8 cellular contexts compared by ENCODE assay signal in the genomic region with DNA sequence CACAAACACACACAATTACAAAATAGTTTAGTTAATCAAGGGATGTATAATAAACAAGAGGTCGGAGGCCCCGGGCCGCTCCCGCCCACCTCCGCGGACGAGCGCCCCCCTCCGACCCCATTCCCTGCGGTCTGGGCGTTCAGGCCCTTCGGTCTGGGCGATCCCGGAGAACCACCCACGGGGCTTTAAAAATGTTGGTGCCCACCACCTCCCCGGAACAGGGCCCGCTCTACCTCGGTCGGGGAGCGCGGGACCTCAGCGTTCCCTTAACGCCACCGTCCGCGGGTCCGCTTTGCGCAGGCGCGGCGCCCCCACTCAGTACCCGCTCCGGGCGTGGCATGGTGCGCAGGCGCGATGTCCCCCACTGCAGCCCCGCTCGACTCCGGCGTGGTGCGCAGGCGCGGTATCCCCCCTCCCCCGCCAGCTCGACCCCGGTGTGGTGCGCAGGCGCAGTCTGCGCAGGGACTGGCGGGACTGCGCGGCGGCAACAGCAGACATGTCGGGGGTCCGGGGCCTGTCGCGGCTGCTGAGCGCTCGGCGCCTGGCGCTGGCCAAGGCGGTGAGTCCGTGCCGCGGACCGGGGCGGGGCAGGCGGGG. TPM values are rescaled to one million over a fixed set of nuclear protein-coding genes. Genes with fewer than 3 reads are reported as not detected.
DNase-seq lines count a peak whose midpoint lies in the region; ATAC-seq and TF ChIP-seq lines count a peak whose summit lies in the region.

A gene with protein sequence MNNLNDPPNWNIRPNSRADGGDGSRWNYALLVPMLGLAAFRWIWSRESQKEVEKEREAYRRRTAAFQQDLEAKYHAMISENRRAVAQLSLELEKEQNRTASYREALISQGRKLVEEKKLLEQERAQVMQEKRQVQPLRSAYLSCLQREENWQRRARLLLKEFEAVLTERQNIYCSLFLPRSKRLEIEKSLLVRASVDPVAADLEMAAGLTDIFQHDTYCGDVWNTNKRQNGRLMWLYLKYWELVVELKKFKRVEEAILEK (minus strand): TSS at position 294 of the 597 bp plus-strand sequence. CDS start 1,304 bp downstream, outside the sequence.
A gene (plus strand): TSS at position 461 of the 597 bp plus-strand sequence. CDS start 36 bp downstream, at position 497.

- H3K4me3 Mint-ChIP-seq in endothelial cell (ENCODE audit: unreplicated experiment) (peak within 1 kb of the TSS; percentile 98), mesothelial cell of epicardium (peak within 1 kb of the TSS; percentile 92)

- DNase-seq in DMS 273 (lab: John Stamatoyannopoulos, UW; ENCODE audit: unreplicated experiment) (peak; percentile 97), NT2/D1 (ENCODE audit: low read depth, low spot score) (peak; percentile 79), endothelial cell (ENCODE audit: low spot score) (peak; percentile 100), mesothelial cell of epicardium (ENCODE audit: low spot score in 2 of 2, unreplicated experiment in 2 of 2) (peak; percentile 99 to 100)
- DNase-seq in activated CD8-positive, alpha-beta memory T cell treated with anti-CD3 and anti-CD28 coated beads, Interleukin-2, amount 50 U/mL, for 24 hours (ENCODE audit: extremely low read depth), result peak; percentile 93
- DNase-seq in stimulated activated CD8-positive, alpha-beta memory T cell treated with anti-CD3 and anti-CD28 coated beads, Interleukin-15, amount 100 ng/mL, for 24 hours (ENCODE audit: low read depth), result peak; percentile 99

- H3K4me3 ChIP-seq in HUES64 (ENCODE audit: low read length) (peak within 1 kb of the TSS; percentile 98), NT2/D1 (ENCODE audit: insufficient read length, low read depth) (peak within 1 kb of the TSS; percentile 80)

- peaks cover 3% of the 10 kb centered on the region for H3K36me3 Mint-ChIP-seq in endothelial cell (ENCODE audit: low read depth, unreplicated experiment)
- H3K36me3 Mint-ChIP-seq in mesothelial cell of epicardium, result peaks cover 13% of the 10 kb centered on the region

- H3K27ac Mint-ChIP-seq in endothelial cell (ENCODE audit: unreplicated experiment), result peak within 1 kb of the TSS; percentile 72
- H3K27ac Mint-ChIP-seq in mesothelial cell of epicardium, result peak within 1 kb of the TSS; percentile 93

- peak; percentile 59 for ATAC-seq in GM21447 (IDR thresholded peaks at IDR 0.05; ENCODE audit: unreplicated experiment)

- H3K27me3 Mint-ChIP-seq in endothelial cell (ENCODE audit: unreplicated experiment), result peaks cover 2% of the 10 kb centered on the region
- H3K27me3 Mint-ChIP-seq in mesothelial cell of epicardium (ENCODE audit: low read depth), result no peaks in the 10 kb centered on the region

- peaks cover 12% of the 10 kb centered on the region for H3K4me1 Mint-ChIP-seq in endothelial cell (ENCODE audit: unreplicated experiment)
- H3K4me1 Mint-ChIP-seq in mesothelial cell of epicardium, result peaks cover 35% of the 10 kb centered on the region

- H3K4me1 ChIP-seq in HUES64 (ENCODE audit: insufficient read depth, low read length) (peaks cover 9% of the 10 kb centered on the region), NT2/D1 (ENCODE audit: insufficient read depth, insufficient read length) (no peaks in the 10 kb centered on the region)

- TF ChIP-seq CTCF in endothelial cell (IDR thresholded peaks at IDR 0.05; ENCODE audit: unreplicated experiment) (no peak), mesothelial cell of epicardium (IDR thresholded peaks at IDR 0.05; ENCODE audit: unreplicated experiment) (no peak)

- H3K27me3 ChIP-seq in HUES64 (ENCODE audit: insufficient read depth, low read length) (no peaks in the 10 kb centered on the region), NT2/D1 (ENCODE audit: insufficient read depth, insufficient read length) (no peaks in the 10 kb centered on the region)

- under 1% methylated on average over 69 of the region's 69 CpGs for WGBS in HUES64

- H3K36me3 ChIP-seq in HUES64 (ENCODE audit: insufficient read depth, low read length), result peaks cover 10% of the 10 kb centered on the region; the same call in 1 of the 2 replicates
- peaks cover 9% of the 10 kb centered on the region for H3K36me3 ChIP-seq in NT2/D1 (ENCODE audit: insufficient read depth, insufficient read length, low read length)

- H3K9ac ChIP-seq in HUES64 (ENCODE audit: low read depth, low read length) (peak within 1 kb of the TSS; percentile 92), NT2/D1 (ENCODE audit: insufficient read length, low read depth) (peak within 1 kb of the TSS; percentile 94)

- peak within 1 kb of the TSS; percentile 91; the same call in 1 of the 2 replicates for H3K27ac ChIP-seq in HUES64 (ENCODE audit: low read depth, low read length)

- H3K9me3 Mint-ChIP-seq in endothelial cell (ENCODE audit: unreplicated experiment) (no peaks in the 10 kb centered on the region), mesothelial cell of epicardium (no peaks in the 10 kb centered on the region)

- H3K9me3 ChIP-seq in HUES64 (ENCODE audit: insufficient read depth, low read depth, low read length) (no peaks in the 10 kb centered on the region), NT2/D1 (ENCODE audit: insufficient read depth, low read length) (no peaks in the 10 kb centered on the region)

RNA-seq across cellular contexts. Expression of the first gene that starts in this region (rescaled TPM):
- polyA plus RNA-seq in HUES64 (2013, experiment 1 of 2), result 3.7 TPM
- polyA plus RNA-seq in HUES64 (2013, experiment 2 of 2), result 4.1 TPM
- 8.1 TPM for total RNA-seq in endothelial cell (ENCODE audit: unreplicated experiment)
- total RNA-seq in mesothelial cell of epicardium, result 9.3 to 10.2 TPM (median 9.7 TPM) in 3 replicates

RNA-seq across cellular contexts. Expression of the second gene that starts in this region (rescaled TPM):
- 60.7 TPM for polyA plus RNA-seq in HUES64 (2013, experiment 1 of 2)
- polyA plus RNA-seq in HUES64 (2013, experiment 2 of 2), result 61.6 TPM
- total RNA-seq in endothelial cell (ENCODE audit: unreplicated experiment), result 73.5 TPM
- 83.4 to 86.3 TPM (median 85.9 TPM) in 3 replicates for total RNA-seq in mesothelial cell of epicardium

Comparison
In these comparisons a context has a peak if more than half of its experiments do, and no peak if none do; other contexts are left out.
1. Peak in every context shown above with its lines: DNase-seq, ATAC-seq, H3K4me3 ChIP-seq and H3K27ac ChIP-seq.